8 cellular contexts compared by ENCODE assay signal in genomic region chr10:95741807-95742528, GRCh38. TPM values are rescaled to one million over a fixed set of nuclear protein-coding genes. Genes with fewer than 3 reads are reported as not detected.
DNase-seq lines count a peak whose midpoint lies in the region; ATAC-seq and TF ChIP-seq lines count a peak whose summit lies in the region.

No MANE protein-coding gene starts in this region.

- DNase-seq in DMS153 (lab: John Stamatoyannopoulos, UW) (peak; percentile 58), Kasumi-1 (lab: John Stamatoyannopoulos, UW) (peak; percentile 97), lower leg skin (ENCODE audit: low spot score in 2 of 2) (no peak)
- no peak for DNase-seq in central memory CD4-positive, alpha-beta T cell

- peaks cover 8% of the 10 kb centered on the region for H3K4me1 ChIP-seq in parathyroid adenoma

- TF ChIP-seq CTCF in parathyroid adenoma (IDR thresholded peaks at IDR 0.05) (no peak), lower leg skin (IDR thresholded peaks at IDR 0.05) (no peak)

- no peaks in the 10 kb centered on the region for H3K9me3 ChIP-seq in parathyroid adenoma (ENCODE audit: control insufficient read depth, low read length)

- no peaks in the 10 kb centered on the region for H3K36me3 ChIP-seq in parathyroid adenoma (ENCODE audit: control insufficient read depth, insufficient read depth, low read length)

- TF ChIP-seq POLR2A in lower leg skin (IDR thresholded peaks at IDR 0.05), result no peak

- peak overlapping the region; percentile 61 for H3K27ac ChIP-seq in parathyroid adenoma

- no peaks in the 10 kb centered on the region for H3K27me3 ChIP-seq in parathyroid adenoma (ENCODE audit: control insufficient read depth, insufficient read depth, low read length)

- peak overlapping the region; percentile 68 for H2AFZ ChIP-seq in parathyroid adenoma

- peak overlapping the region; percentile 25 for H3K4me2 ChIP-seq in parathyroid adenoma (ENCODE audit: low read length)

- H3K9ac ChIP-seq in parathyroid adenoma, result no peak overlapping the region

- H3K79me2 ChIP-seq in parathyroid adenoma, result no peaks in the 10 kb centered on the region

- ATAC-seq in GM19455 (IDR thresholded peaks at IDR 0.05; ENCODE audit: unreplicated experiment) (peak; percentile 72), esophagus mucosa (peak; percentile 75), HG02970 (IDR thresholded peaks at IDR 0.05; ENCODE audit: low FRiP score, unreplicated experiment) (no peak)

- WGBS in lower leg skin, 2 donors, result 37 to 38% methylated on average over 6 of the region's 6 CpGs

- no peak overlapping the region for H3K4me3 ChIP-seq in parathyroid adenoma (ENCODE audit: low read depth, low read length)
- H3K4me3 ChIP-seq in lower leg skin (ENCODE audit: low read depth, poor library complexity, severe bottlenecking), result no peak overlapping the region

- intact Hi-C loops in lower leg skin (cut with DNase I; ENCODE audit: low total_unique reads), result no loop called here

RNA-seq across cellular contexts. Expression of gene ENTPD1, which starts 14.0 kb away (rescaled TPM):
- total RNA-seq in esophagus mucosa (9.2 TPM), lower leg skin (10 to 100 TPM in 1 of 4 donors, 1 to 10 TPM in 3; 5.3 to 15.7 (median 7.7) TPM)

RNA-seq across cellular contexts. Expression of gene TCTN3, which starts 48.2 kb away (rescaled TPM):
- total RNA-seq in esophagus mucosa (17.3 TPM), lower leg skin (10 to 100 TPM; 13.6 to 23.1 (median 16.3) TPM)

Comparison
In these comparisons a context has a peak if more than half of its experiments do, and no peak if none do; other contexts are left out.
1. DNase-seq: peak in DMS153 (single experiment) and Kasumi-1 (2 of 2); none in lower leg skin (0 of 2) and central memory CD4-positive, alpha-beta T cell (single experiment).